In genomic region chr18:47415888-47416287, GRCh38 we compare ENCODE assay signal across 9 cellular contexts.
"Had no signal": no experiment of that assay in that cellular context is flagged by ENCODE, and none has a peak within 500 bp of the region (broad histone marks: within the 10 kb centered on the region; RNA-seq: fewer than 3 reads in every experiment).

No MANE protein-coding gene starts in this region.

- ATAC-seq: GM23338, HCT116 had no signal

- H3K9me3 Mint-ChIP-seq: GM23338, H9 had no signal

- H3K4me1 ChIP-seq: HAP-1 had no signal

- DNase-seq: GM23248, GOT3, H7, H9, HCEC 1CT, HFFc6 had no signal

- H3K27ac Mint-ChIP-seq: GM23338, H9, HFFc6 had no signal

- H3K9ac ChIP-seq: GM23248 had no signal

- H3K36me3 ChIP-seq: HAP-1 had no signal

- H3K4me3 ChIP-seq: GM23248, GM23338, HAP-1 had no signal

- H3K27ac ChIP-seq: GM23248 had no signal

- H3K4me3 Mint-ChIP-seq: GM23338, H9, HFFc6 had no signal

- H3K9me3 ChIP-seq: HAP-1 had no signal
